In genomic region chr20:17688965-17689364, GRCh38 we compare ENCODE assay signal across 21 cellular contexts. TPM values are rescaled to one million over a fixed set of nuclear protein-coding genes. Genes with fewer than 3 reads are reported as not detected.
"Had no signal": no experiment of that assay in that cellular context is flagged by ENCODE, and none has a peak within 500 bp of the region (broad histone marks: within the 10 kb centered on the region; RNA-seq: fewer than 3 reads in every experiment).

No MANE protein-coding gene starts in this region.

- H3K27ac ChIP-seq: left lung, neutrophil, parathyroid adenoma, thoracic aorta had no signal

- H3K36me3 Mint-ChIP-seq: activated naive CD8-positive, alpha-beta T cell treated with anti-CD3 and anti-CD28 coated beads, Interleukin-2, amount 10 ng/mL, durations not matched to agents 7 days and 5 days; natural killer cell had no signal

- H3K27me3 ChIP-seq: left lung had no signal

- H3K9me3 ChIP-seq: left lung, neutrophil, thoracic aorta had no signal

- H3K9ac ChIP-seq: parathyroid adenoma had no signal

- H3K4me3 Mint-ChIP-seq: activated naive CD8-positive, alpha-beta T cell treated with anti-CD3 and anti-CD28 coated beads, Interleukin-2, amount 10 ng/mL, durations not matched to agents 7 days and 5 days; endodermal cell; natural killer cell had no signal

- H3K9me3 Mint-ChIP-seq: natural killer cell had no signal

- DNase-seq: activated CD4-positive, CD25-positive, alpha-beta regulatory T cell treated with anti-CD3 and anti-CD28 coated beads, Interleukin-2, amount 50 U/mL, for 72 hours; activated naive CD4-positive, alpha-beta T cell; activated naive CD8-positive, alpha-beta T cell treated with anti-CD3 and anti-CD28 coated beads, Interleukin-2, amount 10 ng/mL, durations not matched to agents 7 days and 5 days; activated T-cell treated with anti-CD3 and anti-CD28 coated beads for 4 hours; anterior cingulate cortex; endodermal cell; erythroblast; hippocampal formation; left lung; natural killer cell; stimulated activated CD4-positive, alpha-beta T cell treated with anti-CD3 and anti-CD28 coated beads, Interleukin-12 subunit alpha, Interleukin-12 subunit beta, amount 100 ng/mL, for 4 hours; stimulated activated CD4-positive, alpha-beta T cell treated with anti-CD3 and anti-CD28 coated beads, Interleukin-2, amount 100 ng/mL, for 24 hours; T-helper 9 cell had no signal

- H2AFZ ChIP-seq: parathyroid adenoma had no signal

- H3K36me3 ChIP-seq: left lung, neutrophil, thoracic aorta had no signal

- H3K79me2 ChIP-seq: parathyroid adenoma had no signal

- H3K4me3 ChIP-seq: left lung, thoracic aorta had no signal

- H3K4me1 ChIP-seq: left lung, parathyroid adenoma had no signal

- ATAC-seq: left lung, natural killer cell had no signal

- H3K27ac Mint-ChIP-seq: activated naive CD8-positive, alpha-beta T cell treated with anti-CD3 and anti-CD28 coated beads, Interleukin-2, amount 10 ng/mL, durations not matched to agents 7 days and 5 days; endodermal cell; natural killer cell had no signal

- H3K4me1 Mint-ChIP-seq: activated naive CD8-positive, alpha-beta T cell treated with anti-CD3 and anti-CD28 coated beads, Interleukin-2, amount 10 ng/mL, durations not matched to agents 7 days and 5 days; natural killer cell had no signal

- FAIRE-seq: keratinocyte had no signal

RNA-seq across cellular contexts. Expression of gene BANF2, which starts 10.8 kb away (rescaled TPM):
- total RNA-seq: activated CD8-positive, alpha-beta memory T cell treated with anti-CD3 and anti-CD28 coated beads for 36 hours; activated naive CD8-positive, alpha-beta T cell treated with anti-CD3 and anti-CD28 coated beads, Interleukin-2, amount 10 ng/mL, durations not matched to agents 7 days and 5 days; chondrocyte; dermis microvascular lymphatic vessel endothelial cell; endodermal cell; left lung; natural killer cell; thoracic aorta; urinary bladder had no signal
- polyA plus RNA-seq: keratinocyte, urinary bladder had no signal
